In the genomic region with DNA sequence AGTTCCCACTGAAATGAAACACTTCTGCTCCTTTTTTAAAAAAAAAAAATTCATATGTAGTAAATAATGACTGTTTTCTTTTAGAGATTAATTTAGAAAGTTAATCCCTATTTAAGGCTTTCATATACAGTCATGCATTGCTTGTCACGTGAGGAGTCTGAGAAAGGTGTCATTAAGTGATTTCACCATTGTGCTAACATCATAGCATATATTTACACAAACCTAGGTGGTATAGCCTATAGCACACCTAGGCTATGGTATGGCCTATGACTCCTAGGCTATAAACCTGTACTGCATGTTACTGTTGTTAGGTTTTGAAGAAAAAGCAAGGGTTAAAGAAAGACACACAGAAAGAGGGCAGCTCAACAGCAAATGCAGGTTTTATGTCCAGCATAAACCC, we compare ENCODE assay signal across 1 cellular context.
TF ChIP-seq lines count a peak whose summit lies in the region.

No MANE protein-coding gene starts in this region.

TF ChIP-seq in GM12891, 5 proteins besides CTCF, POLR2A, EP300 and RAD21:
- TF ChIP-seq PAX5 (IDR thresholded peaks at IDR 0.05; ENCODE audit: insufficient read depth, low read length, severe bottlenecking) (no peak), POLR2AphosphoS5 (IDR thresholded peaks at IDR 0.05; ENCODE audit: low read depth, low read length) (no peak), TAF1 (IDR thresholded peaks at IDR 0.05; ENCODE audit: low read depth, low read length) (no peak), POU2F2 (IDR thresholded peaks at IDR 0.05; ENCODE audit: low read depth, low read length) (no peak), SPI1 (IDR thresholded peaks at IDR 0.05; ENCODE audit: low read depth, low read length) (no peak)
